ENCODE assay signal across 13 cellular contexts in the genomic region with DNA sequence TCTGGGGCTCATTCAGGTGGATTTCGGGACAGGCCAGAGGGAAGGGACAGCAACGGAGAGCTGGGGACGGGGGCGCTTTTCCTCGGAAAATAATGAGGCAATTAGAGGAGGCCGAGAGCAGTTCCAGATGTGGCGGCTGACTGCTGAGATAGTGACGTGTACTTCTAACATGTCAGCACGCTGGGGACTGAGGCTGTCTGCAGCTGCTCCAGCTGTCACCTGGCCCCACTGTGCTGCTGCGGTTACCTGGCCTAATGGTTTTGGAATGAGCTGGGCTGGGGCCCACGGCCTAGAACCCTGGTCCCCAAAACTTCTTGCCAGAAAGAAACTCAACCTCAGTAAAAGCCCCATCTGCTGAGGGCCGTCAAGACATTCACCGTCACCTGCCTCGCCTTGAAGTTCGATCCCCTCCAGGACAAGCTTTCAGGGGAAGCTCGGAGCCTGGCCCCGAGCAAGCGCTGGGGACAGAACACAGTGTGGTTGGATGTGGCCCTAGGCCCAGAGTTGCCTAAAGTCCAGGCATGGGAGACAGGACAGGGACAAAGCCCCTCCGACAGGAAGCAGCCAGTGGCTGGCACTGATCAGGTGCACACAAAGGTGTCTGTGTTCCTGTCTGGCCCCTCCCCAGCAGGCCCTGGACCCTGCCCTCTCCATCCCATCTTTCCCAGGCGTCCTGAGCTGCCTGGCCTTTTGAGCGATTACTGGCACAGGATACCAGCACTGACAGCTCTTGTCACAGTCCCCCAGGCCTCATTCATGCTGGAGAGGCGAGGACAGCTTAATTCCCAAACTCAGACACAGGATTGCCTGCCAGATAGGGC. TPM values are rescaled to one million over a fixed set of nuclear protein-coding genes. Genes with fewer than 3 reads are reported as not detected.
DNase-seq lines count a peak whose midpoint lies in the region; ATAC-seq and TF ChIP-seq lines count a peak whose summit lies in the region.
"Had no signal": no experiment of that assay in that cellular context is flagged by ENCODE, and none has a peak within 500 bp of the region (broad histone marks: within the 10 kb centered on the region; RNA-seq: fewer than 3 reads in every experiment).

No MANE protein-coding gene starts in this region.

- H3K36me3 Mint-ChIP-seq in CD4-positive, alpha-beta T cell (ENCODE audit: low read depth): peaks cover 19% of the 10 kb centered on the region

- no peaks in the 10 kb centered on the region for H3K27me3 Mint-ChIP-seq in CD4-positive, alpha-beta T cell
- H3K27me3 Mint-ChIP-seq: dendritic cell treated with granulocyte-macrophage colony-stimulating factor and Interleukin-4, amounts not matched to agents 40 ng/mL and 50 ng/mL, for 4 days had no signal

- peak overlapping the region; percentile 99 for H3K4me2 ChIP-seq in DOHH2 (ENCODE audit: low read length)

- H4K20me1 ChIP-seq in DOHH2 (ENCODE audit: control insufficient read depth, insufficient read depth, low read depth, low read length): peaks cover 27% of the 10 kb centered on the region

- peaks cover 37% of the 10 kb centered on the region for H3K36me3 ChIP-seq in DOHH2 (ENCODE audit: control insufficient read depth, low read length)
- H3K36me3 ChIP-seq in Peyer's patch: peaks cover 0 to 12% (median 0%) of the 10 kb centered on the region in 3 donors

- peak overlapping the region; percentile 94 for H3K27ac ChIP-seq in DOHH2 (ENCODE audit: low read depth, low read length)
- peak overlapping the region in 1 of 4 donors; percentile 33 for H3K27ac ChIP-seq in Peyer's patch
- no peak overlapping the region for H3K27ac ChIP-seq in CD4-positive, alpha-beta T cell (ENCODE audit: low read depth, low read length)
- H3K27ac ChIP-seq: parathyroid adenoma had no signal

- CTCF ChIA-PET in CD4-positive, alpha-beta T cell (lab: Charles Lee): no interaction called here

- H3K4me3 ChIP-seq in DOHH2 (ENCODE audit: low read length) (peak overlapping the region; percentile 75), Peyer's patch (peak overlapping the region in 1 of 4 donors; percentile 0)
- H3K4me3 ChIP-seq: gastrocnemius medialis had no signal

- no peaks in the 10 kb centered on the region for H3K9me2 ChIP-seq in DOHH2 (replicated peaks; ENCODE audit: control insufficient read depth, low read length)

- peaks cover 37% of the 10 kb centered on the region for H3K4me1 ChIP-seq in DOHH2 (ENCODE audit: control insufficient read depth, low read length)
- H3K4me1 ChIP-seq in Peyer's patch: peaks cover 0 to 5% (median 0%) of the 10 kb centered on the region in 4 donors
- H3K4me1 ChIP-seq: parathyroid adenoma had no signal

- no peak for TF ChIP-seq POLR2A in Peyer's patch (IDR thresholded peaks at IDR 0.05)

- H3K9me3 ChIP-seq in DOHH2 (ENCODE audit: control insufficient read depth, insufficient read depth, low read length) (no peaks in the 10 kb centered on the region), Peyer's patch (no peaks in the 10 kb centered on the region)
- H3K9me3 ChIP-seq in CD4-positive, alpha-beta T cell (ENCODE audit: control insufficient read depth, low read length): no peaks in the 10 kb centered on the region
- H3K9me3 ChIP-seq: gastrocnemius medialis had no signal

- no peaks in the 10 kb centered on the region for H3K9me3 Mint-ChIP-seq in CD4-positive, alpha-beta T cell
- H3K9me3 Mint-ChIP-seq: dendritic cell treated with granulocyte-macrophage colony-stimulating factor and Interleukin-4, amounts not matched to agents 40 ng/mL and 50 ng/mL, for 4 days had no signal

- intact Hi-C loops in CD4-positive, alpha-beta T cell (cut with DNase I, micrococcal nuclease): no loop called here

- TF ChIP-seq CTCF in DOHH2 (IDR thresholded peaks at IDR 0.05; ENCODE audit: low read depth, low read length, poor library complexity, severe bottlenecking) (no peak), Peyer's patch (IDR thresholded peaks at IDR 0.05) (no peak)
- no peak for TF ChIP-seq CTCF in CD4-positive, alpha-beta T cell (IDR thresholded peaks at IDR 0.05)

- H3K4me1 Mint-ChIP-seq in CD4-positive, alpha-beta T cell (ENCODE audit: low read depth): no peaks in the 10 kb centered on the region

- H3K27me3 ChIP-seq in DOHH2 (ENCODE audit: control insufficient read depth, low read length): no peaks in the 10 kb centered on the region
- no peaks in the 10 kb centered on the region for H3K27me3 ChIP-seq in Peyer's patch
- no peaks in the 10 kb centered on the region for H3K27me3 ChIP-seq in CD4-positive, alpha-beta T cell (ENCODE audit: control insufficient read depth, insufficient read depth, low read length)
- H3K27me3 ChIP-seq: gastrocnemius medialis had no signal

- DNase-seq in GM19240 (ENCODE audit: insufficient read length, low spot score): peak; percentile 47
- DNase-seq in Peyer's patch: peak in 2 of 3 donors; percentile 67 to 68
- no peak for DNase-seq in HT-29 (ENCODE audit: low spot score)
- DNase-seq in CD4-positive, alpha-beta T cell: no peak
- no peak for DNase-seq in cerebellar nuclear complex (lab: John Stamatoyannopoulos, UW)
- DNase-seq in NCI-H345 treated with DMSO at 0.1 percent for 48 hours (lab: John Stamatoyannopoulos, UW; ENCODE audit: unreplicated experiment): no peak
- DNase-seq: gastrocnemius medialis, left ventricle myocardium superior, NCI-H1694 treated with DMSO at 0.1 percent for 48 hours had no signal

- no peaks in the 10 kb centered on the region for H3K79me2 ChIP-seq in DOHH2 (ENCODE audit: control insufficient read depth, low read length)
- H3K79me2 ChIP-seq: parathyroid adenoma had no signal

- peaks cover 11% of the 10 kb centered on the region for H3F3A ChIP-seq in DOHH2 (ENCODE audit: control insufficient read depth, insufficient read depth)

- ATAC-seq in HG02870 (IDR thresholded peaks at IDR 0.05; ENCODE audit: unreplicated experiment): peak; percentile 88
- no peak for ATAC-seq in CD4-positive, alpha-beta T cell (ENCODE audit: poor library complexity)
- ATAC-seq: gastrocnemius medialis, left ventricle myocardium superior had no signal

- H3K27ac Mint-ChIP-seq in CD4-positive, alpha-beta T cell: no peak overlapping the region
- H3K27ac Mint-ChIP-seq: dendritic cell treated with granulocyte-macrophage colony-stimulating factor and Interleukin-4, amounts not matched to agents 40 ng/mL and 50 ng/mL, for 4 days had no signal

- POLR2A ChIA-PET in CD4-positive, alpha-beta T cell (lab: Charles Lee): no interaction called here

- H3K4me3 Mint-ChIP-seq in CD4-positive, alpha-beta T cell: no peak overlapping the region
- H3K4me3 Mint-ChIP-seq: dendritic cell treated with granulocyte-macrophage colony-stimulating factor and Interleukin-4, amounts not matched to agents 40 ng/mL and 50 ng/mL, for 4 days had no signal

RNA-seq across cellular contexts. Expression of a gene that starts 22.1 kb away (rescaled TPM):
- total RNA-seq in Peyer's patch: 10 to 100 TPM; 11.7 to 35.3 (median 23.6) TPM
- total RNA-seq in HT-29 (2014; rRNA removed; shearing (Covaris generic)): 47.6 and 52.7 TPM in 2 replicates
- 10 to 100 TPM; 33.1 to 37.6 TPM for total RNA-seq in CD4-positive, alpha-beta T cell

RNA-seq across cellular contexts. Expression of a gene that starts 22.3 kb away (rescaled TPM):
- 10 to 100 TPM; 22.9 to 36.9 (median 29.5) TPM for total RNA-seq in Peyer's patch
- 16.3 and 20.8 TPM in 2 replicates for total RNA-seq in HT-29 (2014; rRNA removed; shearing (Covaris generic))
- 1 to 10 TPM; 1.0 to 1.8 TPM for total RNA-seq in CD4-positive, alpha-beta T cell

Comparison
In these comparisons a context has a peak if more than half of its experiments do, and no peak if none do; other contexts are left out.
1. DNase-seq: peak in GM19240 (single experiment) and Peyer's patch (2 of 3); none in HT-29 (single experiment), CD4-positive, alpha-beta T cell (0 of 10), cerebellar nuclear complex (0 of 2) and NCI-H345 treated with DMSO at 0.1 percent for 48 hours (single experiment).